ENCODE assay signal across 1 cellular context in genomic region chr6:159134701-159135364, GRCh38.
TF ChIP-seq lines count a peak whose summit lies in the region.

No MANE protein-coding gene starts in this region.

TF ChIP-seq in HepG2, 621 proteins besides CTCF, POLR2A, EP300 and RAD21 (continued from another document and continues in another):
- TF ChIP-seq PRDM10 (CRISPR knock-in tag; IDR thresholded peaks at IDR 0.05; ENCODE audit: low read depth): 0 out of 2 replicates have a peak, but pooled peaks have one; percentile 43
- no peak for TF ChIP-seq MEIS1 (CRISPR knock-in tag; IDR thresholded peaks at IDR 0.05; ENCODE audit: borderline replicate concordance)
- peak; percentile 73 for TF ChIP-seq XRCC5 (optimal IDR thresholded peaks at IDR 0.05; ENCODE audit: low read length)
- TF ChIP-seq ZNF772 (CRISPR knock-in tag; IDR thresholded peaks at IDR 0.05): no peak
- no peak for TF ChIP-seq HNF4A (CRISPR knock-in tag; IDR thresholded peaks at IDR 0.05)
- no peak for TF ChIP-seq BRF2 (CRISPR knock-in tag; IDR thresholded peaks at IDR 0.05)
- TF ChIP-seq DDIT3 (CRISPR knock-in tag; IDR thresholded peaks at IDR 0.05): no peak
- TF ChIP-seq PLSCR1 (CRISPR knock-in tag; IDR thresholded peaks at IDR 0.05; ENCODE audit: borderline replicate concordance): no peak
- no peak for TF ChIP-seq CREB3 (CRISPR knock-in tag; IDR thresholded peaks at IDR 0.05)
- no peak for TF ChIP-seq ZNF451 (CRISPR knock-in tag; IDR thresholded peaks at IDR 0.05)
- TF ChIP-seq THAP11 (CRISPR knock-in tag; IDR thresholded peaks at IDR 0.05): peak; percentile 43; the same call in 1 of the 2 replicates
- no peak for TF ChIP-seq NCOA5 (CRISPR knock-in tag; IDR thresholded peaks at IDR 0.05)
- no peak for TF ChIP-seq ZBTB20 (CRISPR knock-in tag; IDR thresholded peaks at IDR 0.05; ENCODE audit: borderline replicate concordance, low read depth)
- TF ChIP-seq CERS6 (CRISPR knock-in tag; IDR thresholded peaks at IDR 0.05): no peak
- TF ChIP-seq KLF9 (CRISPR knock-in tag; IDR thresholded peaks at IDR 0.05; ENCODE audit: low read depth): no peak
- TF ChIP-seq GMEB1 (CRISPR knock-in tag; IDR thresholded peaks at IDR 0.05; ENCODE audit: borderline replicate concordance): no peak
- TF ChIP-seq FOXM1 (CRISPR knock-in tag; IDR thresholded peaks at IDR 0.05): no peak
- TF ChIP-seq SALL1 (CRISPR knock-in tag; IDR thresholded peaks at IDR 0.05): 0 out of 2 replicates have a peak, but pooled peaks have one; percentile 18
- TF ChIP-seq ZNF263 (CRISPR knock-in tag; IDR thresholded peaks at IDR 0.05): no peak
- TF ChIP-seq ERF (CRISPR knock-in tag; IDR thresholded peaks at IDR 0.05): 0 out of 2 replicates have a peak, but pooled peaks have one; percentile 51
- no peak for TF ChIP-seq ZBTB26 (CRISPR knock-in tag; IDR thresholded peaks at IDR 0.05; ENCODE audit: borderline replicate concordance)
- TF ChIP-seq ZNF781 (CRISPR knock-in tag; IDR thresholded peaks at IDR 0.05; ENCODE audit: borderline replicate concordance, not compliant biosample characterization): no peak
- no peak for TF ChIP-seq HDAC2 (CRISPR knock-in tag; IDR thresholded peaks at IDR 0.05)
- 0 out of 2 replicates have a peak, but pooled peaks have one; percentile 21 for TF ChIP-seq ARID5B (CRISPR knock-in tag; IDR thresholded peaks at IDR 0.05)
- TF ChIP-seq ZNF788 (CRISPR knock-in tag; IDR thresholded peaks at IDR 0.05; ENCODE audit: borderline replicate concordance): no peak
- TF ChIP-seq ZSCAN21 (CRISPR knock-in tag; IDR thresholded peaks at IDR 0.05; ENCODE audit: borderline replicate concordance): no peak
- no peak for TF ChIP-seq ZNF503 (CRISPR knock-in tag; IDR thresholded peaks at IDR 0.05)
- TF ChIP-seq RFX3 (CRISPR knock-in tag; IDR thresholded peaks at IDR 0.05): no peak
- peak; percentile 29; the same call in 1 of the 2 replicates for TF ChIP-seq CEBPG (CRISPR knock-in tag; IDR thresholded peaks at IDR 0.05)
- no peak for TF ChIP-seq NR2F6 (IDR thresholded peaks at IDR 0.05)
- TF ChIP-seq NR2F6 (CRISPR knock-in tag; IDR thresholded peaks at IDR 0.05): no peak
- TF ChIP-seq ZNF136 (CRISPR knock-in tag; IDR thresholded peaks at IDR 0.05; ENCODE audit: low read depth): no peak
- TF ChIP-seq ZNF768 (CRISPR knock-in tag; IDR thresholded peaks at IDR 0.05): no peak
- 0 out of 2 replicates have a peak, but pooled peaks have one; percentile 38 for TF ChIP-seq ZSCAN9 (CRISPR knock-in tag; IDR thresholded peaks at IDR 0.05; ENCODE audit: borderline replicate concordance)
- TF ChIP-seq U2AF1 (optimal IDR thresholded peaks at IDR 0.05; ENCODE audit: low read depth, low read length): no peak
- TF ChIP-seq STAG1 (CRISPR knock-in tag; IDR thresholded peaks at IDR 0.05): peak; percentile 88
- TF ChIP-seq FOXJ3 (CRISPR knock-in tag; IDR thresholded peaks at IDR 0.05; ENCODE audit: borderline replicate concordance): no peak
- TF ChIP-seq ZBTB34 (CRISPR knock-in tag; IDR thresholded peaks at IDR 0.05): no peak
- no peak for TF ChIP-seq ZNF678 (CRISPR knock-in tag; IDR thresholded peaks at IDR 0.05)
- TF ChIP-seq CCAR2 (optimal IDR thresholded peaks at IDR 0.05; ENCODE audit: low read depth, low read length): no peak
- TF ChIP-seq TBL1XR1 (IDR thresholded peaks at IDR 0.05; ENCODE audit: borderline replicate concordance, low read length, partially characterized antibody): no peak
- TF ChIP-seq SMC3 (IDR thresholded peaks at IDR 0.05; ENCODE audit: low read length): peak; percentile 82
- no peak for TF ChIP-seq SMARCE1 (IDR thresholded peaks at IDR 0.05; ENCODE audit: borderline replicate concordance)
